In genomic region chr5:168578006-168578405, GRCh38 we compare ENCODE assay signal across 8 cellular contexts. TPM values are rescaled to one million over a fixed set of nuclear protein-coding genes. Genes with fewer than 3 reads are reported as not detected.
A peak's percentile ranks its signal among the peaks of the same experiment; 100 is the strongest.
DNase-seq lines count a peak whose midpoint lies in the region; ATAC-seq and TF ChIP-seq lines count a peak whose summit lies in the region.

No MANE protein-coding gene starts in this region.

- ATAC-seq in GM21786 (IDR thresholded peaks at IDR 0.05; ENCODE audit: unreplicated experiment) = no peak
- ATAC-seq in GM18873 (IDR thresholded peaks at IDR 0.05; ENCODE audit: low FRiP score, unreplicated experiment) = no peak

- peak overlapping the region; percentile 99 for H3K4me3 ChIP-seq in GM08714 (ENCODE audit: low read length)
- H3K4me3 ChIP-seq in epithelial cell of proximal tubule (ENCODE audit: low read depth, low read length) = peak overlapping the region; percentile 71

- intact Hi-C loops in posterior vena cava (cut with DNase I) = no loop called here

- DNase-seq in OCI-M1 (lab: John Stamatoyannopoulos, UW) (peak; percentile 52), epithelial cell of proximal tubule (ENCODE audit: low read depth) (no peak), non-pigmented ciliary epithelial cell (ENCODE audit: low read depth) (peak; percentile 10), posterior vena cava (ENCODE audit: low spot score) (no peak), NK-92 (lab: John Stamatoyannopoulos, UW; ENCODE audit: unreplicated experiment) (no peak)

- TF ChIP-seq CTCF in epithelial cell of proximal tubule (conservative IDR thresholded peaks at IDR 0.05; ENCODE audit: low read depth, low read length) = no peak

RNA-seq across cellular contexts. Expression of gene PANK3, which starts 1.2 kb away (rescaled TPM):
- total RNA-seq in epithelial cell of proximal tubule (37.6 and 43.3 TPM in 2 replicates), posterior vena cava (10 to 100 TPM; 41.6 to 51.6 TPM)

RNA-seq across cellular contexts. Expression of gene FBLL1, which starts 48.9 kb away (rescaled TPM):
- total RNA-seq in epithelial cell of proximal tubule (0.80 TPM in 1 of 2 replicates, not detected in the other), posterior vena cava (under 1 TPM in 1 of 2 donors, not detected in 1; 0.24 TPM)

Comparison
In these comparisons a context has a peak if more than half of its experiments do, and no peak if none do; other contexts are left out.
1. DNase-seq: peak in OCI-M1 (single experiment) and non-pigmented ciliary epithelial cell (single experiment); none in epithelial cell of proximal tubule (single experiment), posterior vena cava (single experiment) and NK-92 (single experiment).